Comparison of ENCODE assay signal across 8 cellular contexts in genomic region chr6:166400649-166401250, GRCh38. TPM values are rescaled to one million over a fixed set of nuclear protein-coding genes. Genes with fewer than 3 reads are reported as not detected.
DNase-seq lines count a peak whose midpoint lies in the region; ATAC-seq, FAIRE-seq and TF ChIP-seq lines count a peak whose summit lies in the region.
"Not testable (repeated sequence)": the region's sequence is repeated elsewhere in the genome, so short reads cannot be mapped to it uniquely, and the experiment has no call there.

No MANE protein-coding gene starts in this region.

- H3F3A ChIP-seq in neural cell (ENCODE audit: insufficient read depth, low read length, poor library complexity, severe bottlenecking): not testable (repeated sequence)

- H3K27me3 Mint-ChIP-seq in activated naive CD4-positive, alpha-beta T cell treated with anti-CD3 and anti-CD28 coated beads, Interleukin-2, amount 10 ng/mL, durations not matched to agents 7 days and 5 days: peaks cover 28% of the 10 kb centered on the region

- H4K20me1 ChIP-seq in neural cell (ENCODE audit: insufficient read depth): not testable (repeated sequence)

- not testable (repeated sequence) for H3K27ac ChIP-seq in neural cell (ENCODE audit: low read length)

- ATAC-seq in HG02571 (IDR thresholded peaks at IDR 0.05; ENCODE audit: unreplicated experiment): peak; percentile 74

- H3K4me1 Mint-ChIP-seq in activated naive CD4-positive, alpha-beta T cell treated with anti-CD3 and anti-CD28 coated beads, Interleukin-2, amount 10 ng/mL, durations not matched to agents 7 days and 5 days: not testable (repeated sequence)

- TF ChIP-seq CTCF in GM12864 (IDR thresholded peaks at IDR 0.05; ENCODE audit: low read depth, low read length, missing control alignments): peak; percentile 81
- TF ChIP-seq CTCF in NB4 (IDR thresholded peaks at IDR 0.05; ENCODE audit: low read depth, low read length): peak; percentile 80
- TF ChIP-seq CTCF in neural cell (IDR thresholded peaks at IDR 0.05; ENCODE audit: poor library complexity, severe bottlenecking): peak; percentile 86

- H3K27me3 ChIP-seq in neural cell (ENCODE audit: insufficient read depth, low read depth, low read length): not testable (repeated sequence)

- not testable (repeated sequence) for H3K9ac ChIP-seq in neural cell (ENCODE audit: low read length)

- H3K36me3 Mint-ChIP-seq in activated naive CD4-positive, alpha-beta T cell treated with anti-CD3 and anti-CD28 coated beads, Interleukin-2, amount 10 ng/mL, durations not matched to agents 7 days and 5 days: not testable (repeated sequence)

- peak; percentile 85 for TF ChIP-seq RAD21 in neural cell (conservative IDR thresholded peaks at IDR 0.05)

- not testable (repeated sequence) for TF ChIP-seq POLR2A in NB4 (IDR thresholded peaks at IDR 0.05; ENCODE audit: extremely low read depth, insufficient read length)

- not testable (repeated sequence) for FAIRE-seq in frontal cortex (lab: Jason Lieb, UNC)

- not testable (repeated sequence) for H3K4me3 Mint-ChIP-seq in activated naive CD4-positive, alpha-beta T cell treated with anti-CD3 and anti-CD28 coated beads, Interleukin-2, amount 10 ng/mL, durations not matched to agents 7 days and 5 days

- not testable (repeated sequence) for TF ChIP-seq EP300 in neural cell (conservative IDR thresholded peaks at IDR 0.05; ENCODE audit: poor library complexity, severe bottlenecking)

- H3K79me2 ChIP-seq in neural cell (replicated peaks; ENCODE audit: insufficient read depth, low read length): not testable (repeated sequence)

- not testable (repeated sequence) for DNase-seq in GM12864 (ENCODE audit: low read depth)
- DNase-seq in NB4 (ENCODE audit: low read depth) (peak; percentile 79), SK-N-DZ (ENCODE audit: low spot score) (peak; percentile 77), frontal cortex (ENCODE audit: low spot score in 2 of 2) (peak; percentile 79 to 81), ureter (ENCODE audit: low spot score) (peak; percentile 63)
- DNase-seq in activated naive CD4-positive, alpha-beta T cell treated with anti-CD3 and anti-CD28 coated beads, Interleukin-2, amount 10 ng/mL, durations not matched to agents 7 days and 5 days: peak; percentile 66

- not testable (repeated sequence) for H3K9me3 Mint-ChIP-seq in activated naive CD4-positive, alpha-beta T cell treated with anti-CD3 and anti-CD28 coated beads, Interleukin-2, amount 10 ng/mL, durations not matched to agents 7 days and 5 days

- not testable (repeated sequence) for H3K9me2 ChIP-seq in neural cell (ENCODE audit: insufficient read depth, low read length)

- H3K4me2 ChIP-seq in neural cell (ENCODE audit: low read length): not testable (repeated sequence)

- CTCF ChIA-PET in activated naive CD4-positive, alpha-beta T cell treated with anti-CD3 and anti-CD28 coated beads, Interleukin-2, amount 10 ng/mL, durations not matched to agents 7 days and 5 days (lab: Charles Lee): interaction anchor here (0.7 to 3.7 kb wide), 25 partner anchors 9 to 481 kb away, joined by 3 to 30 read pairs (median 5); partner anchors contain the start of gene PRR18

- H3K9me3 ChIP-seq in neural cell (ENCODE audit: low read length): not testable (repeated sequence)

- not testable (repeated sequence) for H3K27ac Mint-ChIP-seq in activated naive CD4-positive, alpha-beta T cell treated with anti-CD3 and anti-CD28 coated beads, Interleukin-2, amount 10 ng/mL, durations not matched to agents 7 days and 5 days

- not testable (repeated sequence) for H2AFZ ChIP-seq in neural cell (ENCODE audit: low read depth, low read length)

- not testable (repeated sequence) for H3K4me3 ChIP-seq in GM12864 (ENCODE audit: low read depth, low read length); NB4 (ENCODE audit: low read depth, low read length); neural cell (ENCODE audit: low read length)

- H3K36me3 ChIP-seq in neural cell (ENCODE audit: insufficient read depth, low read length): not testable (repeated sequence)

TF ChIP-seq in neural cell, 6 proteins besides CTCF, POLR2A, EP300 and RAD21:
- TF ChIP-seq SMC3 (conservative IDR thresholded peaks at IDR 0.05; ENCODE audit: poor library complexity): peak; percentile 90

RNA-seq across cellular contexts. Expression of gene MPC1, which starts 18.0 kb away (rescaled TPM):
- polyA plus RNA-seq in SK-N-DZ (2014; cell fraction: cytosol; rRNA removed): 46.2 and 47.9 TPM in 2 replicates
- polyA plus RNA-seq in SK-N-DZ (2014; cell fraction: nucleus; rRNA removed): 29.2 and 37.4 TPM in 2 replicates
- total RNA-seq in frontal cortex (69.7 TPM), ureter (53.9 TPM)
- 88.8 and 112 TPM in 2 replicates for polyA plus RNA-seq in neural cell
- 40.6 and 49.7 TPM in 2 replicates for polyA minus RNA-seq in neural cell

RNA-seq across cellular contexts. Expression of gene SFT2D1, which starts 58.4 kb away (rescaled TPM):
- 32.3 and 45.6 TPM in 2 replicates for polyA plus RNA-seq in SK-N-DZ (2014; cell fraction: cytosol; rRNA removed)
- 68.8 and 83.5 TPM in 2 replicates for polyA plus RNA-seq in SK-N-DZ (2014; cell fraction: nucleus; rRNA removed)
- total RNA-seq in frontal cortex (20.0 TPM), ureter (49.7 TPM)
- polyA plus RNA-seq in neural cell: 78.5 and 81.7 TPM in 2 replicates
- 19.7 and 26.8 TPM in 2 replicates for polyA minus RNA-seq in neural cell
